In genomic region chr20:62591122-62591468, GRCh38 we compare ENCODE assay signal across 25 cellular contexts. TPM values are rescaled to one million over a fixed set of nuclear protein-coding genes. Genes with fewer than 3 reads are reported as not detected.
"Had no signal": no experiment of that assay in that cellular context is flagged by ENCODE, and none has a peak within 500 bp of the region (broad histone marks: within the 10 kb centered on the region; RNA-seq: fewer than 3 reads in every experiment).

No MANE protein-coding gene starts in this region.

- H3K4me1 ChIP-seq: parathyroid adenoma, psoas muscle, right lobe of liver, thyroid gland, uterus had no signal

- H3K36me3 ChIP-seq: ovary, right lobe of liver, sigmoid colon, stomach, thoracic aorta, thyroid gland, tibial nerve, upper lobe of left lung, uterus had no signal

- H3K9me3 ChIP-seq: ovary, psoas muscle, right lobe of liver, sigmoid colon, stomach, thoracic aorta, thyroid gland, tibial nerve, upper lobe of left lung, uterus had no signal

- DNase-seq: naive thymus-derived CD8-positive, alpha-beta T cell; nephron progenitor cell; occipital lobe; ovary; right lobe of liver; sigmoid colon; small intestine; stimulated activated CD4-positive, alpha-beta T cell treated with anti-CD3 and anti-CD28 coated beads, Interleukin-15, amount 100 ng/mL, for 24 hours; stimulated activated CD4-positive, alpha-beta T cell treated with anti-CD3 and anti-CD28 coated beads, Interleukin-2, amount 100 ng/mL, for 24 hours; stimulated activated CD4-positive, alpha-beta T cell treated with anti-CD3 and anti-CD28 coated beads, Interleukin-2, amount 100 ng/mL, for 48 hours; stimulated activated CD4-positive, alpha-beta T cell treated with anti-CD3 and anti-CD28 coated beads, Interleukin-4, amount 100 ng/mL, for 24 hours; stimulated activated naive B cell treated with anti-CD40 and anti-IgM and Interleukin-4, amounts not matched to agents 10 μg/mL and 1 μg/mL and 100 μg/mL, for 72 hours; stimulated activated naive CD4-positive, alpha-beta T cell treated with Interleukin-2 at 50 U/mL for 16 hours; thyroid gland; trophoblast cell had no signal

- H3K27ac ChIP-seq: ovary, parathyroid adenoma, psoas muscle, right lobe of liver, sigmoid colon, stomach, thoracic aorta, thyroid gland, tibial nerve, upper lobe of left lung, uterus had no signal

- ATAC-seq: naive thymus-derived CD8-positive, alpha-beta T cell; natural killer cell treated with Interleukin-12 subunit alpha and Interleukin-12 subunit beta and Interleukin-15 and Interleukin-18, amount 100 ng/mL, for 72 hours; stimulated activated effector memory CD8-positive, alpha-beta T cell treated with anti-CD3 and anti-CD28 coated beads, Interleukin-12 subunit alpha, Interleukin-12 subunit beta, amount 100 ng/mL, for 72 hours; stimulated activated naive B cell treated with anti-CD40 and anti-IgM and Interleukin-4, amounts not matched to agents 10 μg/mL and 1 μg/mL and 100 μg/mL, for 72 hours had no signal

- FAIRE-seq: small intestine had no signal

- H3K27me3 ChIP-seq: ovary, right lobe of liver, thyroid gland, upper lobe of left lung had no signal

- H3K4me3 ChIP-seq: ovary, psoas muscle, right lobe of liver, sigmoid colon, stomach, thoracic aorta, thyroid gland, tibial nerve, upper lobe of left lung, uterus had no signal

RNA-seq across cellular contexts. Expression of gene SLCO4A1, which starts 51.2 kb away (rescaled TPM):
- total RNA-seq: skeletal muscle tissue had no signal
